Comparison of ENCODE assay signal across 8 cellular contexts in genomic region chr4:171813195-171813955, GRCh38. TPM values are rescaled to one million over a fixed set of nuclear protein-coding genes. Genes with fewer than 3 reads are reported as not detected.
DNase-seq lines count a peak whose midpoint lies in the region; ATAC-seq, FAIRE-seq and TF ChIP-seq lines count a peak whose summit lies in the region.

TSS of gene GALNTL6 (plus strand) at chr4:171813404.

- CTCF ChIA-PET in activated CD4-positive, alpha-beta memory T cell treated with anti-CD3 and anti-CD28 coated beads, Interleukin-2, amount 10 ng/mL, durations not matched to agents 7 days and 5 days (lab: Charles Lee): no interaction called here
- CTCF ChIA-PET in naive thymus-derived CD4-positive, alpha-beta T cell (lab: Charles Lee): interaction anchor here (0.6 kb wide), 1 partner anchor 25 kb away, joined by 3 read pairs; no protein-coding TSS in a partner anchor

- no peaks in the 10 kb centered on the region for H3K36me3 ChIP-seq in GM06990 (ENCODE audit: control insufficient read depth, insufficient read depth, low read length)
- H3K36me3 ChIP-seq in astrocyte (ENCODE audit: insufficient read depth, low read length): no peaks in the 10 kb centered on the region
- H3K36me3 ChIP-seq in tibial nerve: no peaks in the 10 kb centered on the region
- H3K36me3 ChIP-seq in naive thymus-derived CD4-positive, alpha-beta T cell (ENCODE audit: control insufficient read depth in 2 of 3, insufficient read depth in 3 of 3, low read length in 3 of 3): no peaks in the 10 kb centered on the region

- H3K4me2 ChIP-seq in astrocyte (ENCODE audit: low read length): peak within 1 kb of the TSS; percentile 98

- 1 to 3% methylated on average over 35 to 40 of the region's 75 CpGs for WGBS in tibial nerve, 2 donors

- H3K9me3 ChIP-seq in astrocyte (ENCODE audit: insufficient read depth, low read depth, low read length) (no peaks in the 10 kb centered on the region), tibial nerve (no peaks in the 10 kb centered on the region)
- no peaks in the 10 kb centered on the region for H3K9me3 ChIP-seq in naive thymus-derived CD4-positive, alpha-beta T cell (ENCODE audit: control insufficient read depth in 2 of 3, low read length in 3 of 3)

- no peaks in the 10 kb centered on the region for H4K20me1 ChIP-seq in astrocyte (ENCODE audit: insufficient read depth, low read length)

- peak within 1 kb of the TSS; percentile 94 for H3K4me3 Mint-ChIP-seq in astrocyte (ENCODE audit: unreplicated experiment)
- H3K4me3 Mint-ChIP-seq in activated CD4-positive, alpha-beta memory T cell treated with anti-CD3 and anti-CD28 coated beads, Interleukin-2, amount 10 ng/mL, durations not matched to agents 7 days and 5 days: no peak within 1 kb of the TSS
- H3K4me3 Mint-ChIP-seq in naive thymus-derived CD4-positive, alpha-beta T cell: peak within 1 kb of the TSS in 2 of 10 donors; percentile 15 to 61

- H3K27ac ChIP-seq in astrocyte (ENCODE audit: low read depth, low read length): no peak within 1 kb of the TSS
- H3K27ac ChIP-seq in tibial nerve: no peak within 1 kb of the TSS
- H3K27ac ChIP-seq in naive thymus-derived CD4-positive, alpha-beta T cell (ENCODE audit: low read depth, low read length): no peak within 1 kb of the TSS

- H2AFZ ChIP-seq in astrocyte (ENCODE audit: low read depth, low read length): peak within 1 kb of the TSS; percentile 99

- H3K27ac Mint-ChIP-seq in astrocyte (ENCODE audit: unreplicated experiment): no peak within 1 kb of the TSS
- no peak within 1 kb of the TSS for H3K27ac Mint-ChIP-seq in activated CD4-positive, alpha-beta memory T cell treated with anti-CD3 and anti-CD28 coated beads, Interleukin-2, amount 10 ng/mL, durations not matched to agents 7 days and 5 days
- H3K27ac Mint-ChIP-seq in naive thymus-derived CD4-positive, alpha-beta T cell: no peak within 1 kb of the TSS

- no peak for TF ChIP-seq POLR2A in tibial nerve (IDR thresholded peaks at IDR 0.05)

- no peak within 1 kb of the TSS for H3K4me3 ChIP-seq in GM06990 (replicated peaks; ENCODE audit: low read depth, low read length)
- H3K4me3 ChIP-seq in astrocyte (ENCODE audit: insufficient read depth, low read depth, low read length): peak within 1 kb of the TSS; percentile 75
- peak within 1 kb of the TSS; percentile 12 to 52 (median 26) for H3K4me3 ChIP-seq in tibial nerve
- no peak within 1 kb of the TSS for H3K4me3 ChIP-seq in naive thymus-derived CD4-positive, alpha-beta T cell (ENCODE audit: low read length)

- H3K27me3 Mint-ChIP-seq in astrocyte (ENCODE audit: low read depth, unreplicated experiment): peaks cover 35% of the 10 kb centered on the region
- peaks cover 8% of the 10 kb centered on the region for H3K27me3 Mint-ChIP-seq in activated CD4-positive, alpha-beta memory T cell treated with anti-CD3 and anti-CD28 coated beads, Interleukin-2, amount 10 ng/mL, durations not matched to agents 7 days and 5 days
- peaks cover 23 to 36% (median 26%) of the 10 kb centered on the region in 5 donors for H3K27me3 Mint-ChIP-seq in naive thymus-derived CD4-positive, alpha-beta T cell

- no peak for FAIRE-seq in astrocyte (lab: Jason Lieb, UNC)

- H3K27me3 ChIP-seq in GM06990 (replicated peaks; ENCODE audit: control insufficient read depth, insufficient read depth, low read length): peaks cover 2% of the 10 kb centered on the region
- peaks cover 4% of the 10 kb centered on the region for H3K27me3 ChIP-seq in astrocyte (ENCODE audit: insufficient read depth, low read length)
- H3K27me3 ChIP-seq in tibial nerve: peaks cover 0 to 36% of the 10 kb centered on the region in 2 donors
- no peaks in the 10 kb centered on the region for H3K27me3 ChIP-seq in naive thymus-derived CD4-positive, alpha-beta T cell (ENCODE audit: control insufficient read depth in 2 of 2, insufficient read depth in 2 of 2, low read length in 2 of 2)

- H3K9me3 Mint-ChIP-seq in astrocyte (ENCODE audit: unreplicated experiment): no peaks in the 10 kb centered on the region
- H3K9me3 Mint-ChIP-seq in activated CD4-positive, alpha-beta memory T cell treated with anti-CD3 and anti-CD28 coated beads, Interleukin-2, amount 10 ng/mL, durations not matched to agents 7 days and 5 days: no peaks in the 10 kb centered on the region
- peaks cover 0 to 13% (median 6%) of the 10 kb centered on the region in 11 donors for H3K9me3 Mint-ChIP-seq in naive thymus-derived CD4-positive, alpha-beta T cell

- TF ChIP-seq CTCF in GM06990 (IDR thresholded peaks at IDR 0.05; ENCODE audit: insufficient read depth, low read length, poor library complexity, severe bottlenecking) (no peak), astrocyte (IDR thresholded peaks at IDR 0.05; ENCODE audit: insufficient read depth, low read depth, low read length) (no peak), tibial nerve (IDR thresholded peaks at IDR 0.05) (no peak)

- H3K4me1 ChIP-seq in astrocyte (ENCODE audit: insufficient read depth, low read length) (peaks cover 10% of the 10 kb centered on the region), tibial nerve (peaks cover 0 to 23% (median 0%) of the 10 kb centered on the region in 4 donors)
- H3K4me1 ChIP-seq in naive thymus-derived CD4-positive, alpha-beta T cell (ENCODE audit: control insufficient read depth in 2 of 2, insufficient read depth in 2 of 2, low read length in 2 of 2): no peaks in the 10 kb centered on the region

- no peaks in the 10 kb centered on the region for H3K79me2 ChIP-seq in astrocyte (ENCODE audit: insufficient read depth, low read length)

- no peaks in the 10 kb centered on the region for H3K4me1 Mint-ChIP-seq in astrocyte (ENCODE audit: low read depth, unreplicated experiment)
- H3K4me1 Mint-ChIP-seq in activated CD4-positive, alpha-beta memory T cell treated with anti-CD3 and anti-CD28 coated beads, Interleukin-2, amount 10 ng/mL, durations not matched to agents 7 days and 5 days: no peaks in the 10 kb centered on the region
- H3K4me1 Mint-ChIP-seq in naive thymus-derived CD4-positive, alpha-beta T cell: peaks cover 0 to 3% (median 0%) of the 10 kb centered on the region in 7 donors

- no peak for TF ChIP-seq EP300 in tibial nerve (IDR thresholded peaks at IDR 0.05)

- DNase-seq in GM06990 (ENCODE audit: extremely low read depth, insufficient read length) (peak; percentile 12), astrocyte (ENCODE audit: low read depth) (peak; percentile 3), iris pigment epithelial cell (ENCODE audit: low read depth) (peak; percentile 21), tibial nerve (ENCODE audit: low spot score in 2 of 2) (no peak)
- no peak for DNase-seq in activated CD4-positive, alpha-beta memory T cell treated with anti-CD3 and anti-CD28 coated beads, Interleukin-2, amount 10 ng/mL, durations not matched to agents 7 days and 5 days
- DNase-seq in naive thymus-derived CD4-positive, alpha-beta T cell: no peak
- DNase-seq in activated CD8-positive, alpha-beta memory T cell treated with anti-CD3 and anti-CD28 coated beads, Interleukin-2, amount 50 U/mL, for 48 hours: no peak

- POLR2A ChIA-PET in activated CD4-positive, alpha-beta memory T cell treated with anti-CD3 and anti-CD28 coated beads, Interleukin-2, amount 10 ng/mL, durations not matched to agents 7 days and 5 days (lab: Charles Lee): no interaction called here
- POLR2A ChIA-PET in naive thymus-derived CD4-positive, alpha-beta T cell (lab: Charles Lee): no interaction called here

- H3K36me3 Mint-ChIP-seq in astrocyte (ENCODE audit: low read depth, unreplicated experiment): no peaks in the 10 kb centered on the region
- no peaks in the 10 kb centered on the region for H3K36me3 Mint-ChIP-seq in activated CD4-positive, alpha-beta memory T cell treated with anti-CD3 and anti-CD28 coated beads, Interleukin-2, amount 10 ng/mL, durations not matched to agents 7 days and 5 days (ENCODE audit: low read depth)
- H3K36me3 Mint-ChIP-seq in naive thymus-derived CD4-positive, alpha-beta T cell: peaks cover 0 to 4% (median 1%) of the 10 kb centered on the region in 5 donors

- peak within 1 kb of the TSS; percentile 68 for H3K9ac ChIP-seq in astrocyte (ENCODE audit: low read length)

- intact Hi-C loops in naive thymus-derived CD4-positive, alpha-beta T cell (cut with micrococcal nuclease): loop anchor here in 1 of 2 donors (10.0 kb wide), 1 partner anchor 1721 kb away; the partner anchor contains the start of gene HAND2

- ATAC-seq in HG02798 (IDR thresholded peaks at IDR 0.05; ENCODE audit: poor library complexity, unreplicated experiment): peak; percentile 47
- no peak for ATAC-seq in naive thymus-derived CD4-positive, alpha-beta T cell

RNA-seq across cellular contexts. Expression of gene GALNTL6, which starts in this region (rescaled TPM):
- 0.61 and 0.67 TPM in 2 replicates for total RNA-seq in astrocyte
- total RNA-seq in tibial nerve: not detected
- total RNA-seq in activated CD4-positive, alpha-beta memory T cell treated with anti-CD3 and anti-CD28 coated beads, Interleukin-2, amount 10 ng/mL, durations not matched to agents 7 days and 5 days: not detected
- not detected for total RNA-seq in naive thymus-derived CD4-positive, alpha-beta T cell
- not detected for polyA plus RNA-seq in naive thymus-derived CD4-positive, alpha-beta T cell

Comparison
In these comparisons a context has a peak if more than half of its experiments do, and no peak if none do; other contexts are left out.
1. Peak in DNase-seq, H3K4me3 ChIP-seq, H3K9ac ChIP-seq and H3K4me2 ChIP-seq in astrocyte; RNA of the gene not detected or under 1 TPM.
2. DNase-seq: peak in GM06990 (single experiment) and iris pigment epithelial cell (single experiment); none in tibial nerve (0 of 2), activated CD4-positive, alpha-beta memory T cell treated with anti-CD3 and anti-CD28 coated beads, Interleukin-2, amount 10 ng/mL, durations not matched to agents 7 days and 5 days (single experiment), naive thymus-derived CD4-positive, alpha-beta T cell (0 of 9) and activated CD8-positive, alpha-beta memory T cell treated with anti-CD3 and anti-CD28 coated beads, Interleukin-2, amount 50 U/mL, for 48 hours (single experiment).
3. H3K4me3 ChIP-seq: peak in tibial nerve (4 of 4); none in GM06990 (single experiment) and naive thymus-derived CD4-positive, alpha-beta T cell (single experiment).